ENCODE assay signal across 25 cellular contexts in genomic region chr13:27334774-27335490, GRCh38.
A peak's percentile ranks its signal among the peaks of the same experiment; 100 is the strongest.
DNase-seq lines count a peak whose midpoint lies in the region; ATAC-seq and TF ChIP-seq lines count a peak whose summit lies in the region.
"Had no signal": no experiment of that assay in that cellular context is flagged by ENCODE, and none has a peak within 500 bp of the region (broad histone marks: within the 10 kb centered on the region; RNA-seq: fewer than 3 reads in every experiment).

No MANE protein-coding gene starts in this region.

- H2BK12ac ChIP-seq in mesenchymal stem cell (ENCODE audit: low read length in 2 of 2) = no peak overlapping the region

- DNase-seq in DMS 273 (lab: John Stamatoyannopoulos, UW; ENCODE audit: unreplicated experiment) (peak; percentile 56), DMS 273 treated with DMSO at 0.1 percent for 48 hours (lab: John Stamatoyannopoulos, UW) (no peak), NCI-H2107 (lab: John Stamatoyannopoulos, UW) (peak; percentile 72), WERI-Rb-1 (peak; percentile 83), mesenchymal stem cell (peak; percentile 52), HUDEP-2 (lab: John Stamatoyannopoulos, UW; ENCODE audit: unreplicated experiment in 76 of 76) (no peak), hippocampal formation (lab: John Stamatoyannopoulos, UW) (no peak)
- DNase-seq: activated CD4-positive, CD25-positive, alpha-beta regulatory T cell treated with anti-CD3 and anti-CD28 coated beads, Interleukin-2, amount 50 U/mL, for 72 hours; activated CD8-positive, alpha-beta memory T cell treated with anti-CD3 and anti-CD28 coated beads, Interleukin-2, amount 10 ng/mL, durations not matched to agents 7 days and 5 days; activated effector memory CD4-positive, alpha-beta T cell treated with Interleukin-2 at 50 U/mL for 16 hours; amygdala; C1 segment of cervical spinal cord; DND-41; glutamatergic neuron; islet precursor cell; KG1; natural killer cell; NCI-H187 treated with DMSO at 0.1 percent for 48 hours; stimulated activated naive CD8-positive, alpha-beta T cell treated with anti-CD3 and anti-CD28 coated beads, Interleukin-15, amount 100 ng/mL, for 72 hours; T-helper 2 cell; upper lobe of left lung had no signal

- H3K36me3 ChIP-seq in WERI-Rb-1 (no peaks in the 10 kb centered on the region), mesenchymal stem cell (ENCODE audit: control insufficient read depth in 1 of 2, insufficient read depth in 2 of 2, low read depth in 1 of 2, low read length in 2 of 2) (no peaks in the 10 kb centered on the region)
- H3K36me3 ChIP-seq: upper lobe of left lung had no signal

- H3K23ac ChIP-seq in mesenchymal stem cell (ENCODE audit: low read length in 2 of 2) = no peak overlapping the region

- H3K9ac ChIP-seq in mesenchymal stem cell (ENCODE audit: low read length) = no peak overlapping the region

- no peaks in the 10 kb centered on the region for H3K27me3 ChIP-seq in WERI-Rb-1 (ENCODE audit: insufficient read depth, low read depth, severe bottlenecking)
- peaks cover 14 to 33% of the 10 kb centered on the region in 2 experiments for H3K27me3 ChIP-seq in mesenchymal stem cell (ENCODE audit: control insufficient read depth in 1 of 2, insufficient read depth in 1 of 2, low read length in 2 of 2)
- H3K27me3 ChIP-seq: upper lobe of left lung had no signal

- no peaks in the 10 kb centered on the region for H3K9me3 ChIP-seq in WERI-Rb-1 (ENCODE audit: severe bottlenecking)
- no peaks in the 10 kb centered on the region for H3K9me3 ChIP-seq in mesenchymal stem cell (ENCODE audit: control insufficient read depth, low read length)
- H3K9me3 ChIP-seq: upper lobe of left lung had no signal

- no peak overlapping the region for H2BK15ac ChIP-seq in mesenchymal stem cell (ENCODE audit: low read depth, poor library complexity, severe bottlenecking)

- H3K4me3 ChIP-seq in WERI-Rb-1 (ENCODE audit: low read depth, low read length) (peak overlapping the region; percentile 3; the same call in 1 of the 2 replicates), mesenchymal stem cell (ENCODE audit: insufficient read depth in 1 of 2, low read depth in 1 of 2, low read length in 2 of 2) (no peak overlapping the region)
- H3K4me3 ChIP-seq: upper lobe of left lung had no signal

- 82% methylated on average over 11 of the region's 13 CpGs for WGBS in mesenchymal stem cell

- no peak overlapping the region for H4K8ac ChIP-seq in mesenchymal stem cell (ENCODE audit: low read length)

- no peak for ATAC-seq in HG02973 (IDR thresholded peaks at IDR 0.05; ENCODE audit: unreplicated experiment)
- ATAC-seq: activated CD8-positive, alpha-beta memory T cell treated with anti-CD3 and anti-CD28 coated beads, Interleukin-2, amount 10 ng/mL, durations not matched to agents 7 days and 5 days; natural killer cell; Right ventricle myocardium inferior; stimulated activated naive CD8-positive, alpha-beta T cell treated with anti-CD3 and anti-CD28 coated beads, Interleukin-15, amount 100 ng/mL, for 72 hours had no signal

- H3K27ac ChIP-seq in WERI-Rb-1 (peak overlapping the region; percentile 45), mesenchymal stem cell (ENCODE audit: low read length, poor library complexity, severe bottlenecking) (no peak overlapping the region)
- H3K27ac ChIP-seq: 22Rv1, HL-60, upper lobe of left lung had no signal

- no peak overlapping the region for H2BK120ac ChIP-seq in mesenchymal stem cell (ENCODE audit: low read depth, low read length)

- no peak overlapping the region for H3K4me2 ChIP-seq in mesenchymal stem cell (ENCODE audit: low read length, poor library complexity, severe bottlenecking)

- H2AK5ac ChIP-seq in mesenchymal stem cell (ENCODE audit: low read length, severe bottlenecking) = no peak overlapping the region

- H3K4me1 ChIP-seq in mesenchymal stem cell (ENCODE audit: control insufficient read depth, insufficient read depth, low read depth, low read length) = peaks cover 4% of the 10 kb centered on the region
- H3K4me1 ChIP-seq: upper lobe of left lung had no signal

- H3K79me1 ChIP-seq in mesenchymal stem cell (replicated peaks; ENCODE audit: low read length, poor library complexity, severe bottlenecking) = no peaks in the 10 kb centered on the region

- no peak for TF ChIP-seq CTCF in WERI-Rb-1 (IDR thresholded peaks at IDR 0.05; ENCODE audit: low read depth, low read length)

- H4K91ac ChIP-seq in mesenchymal stem cell (ENCODE audit: low read length) = no peak overlapping the region

- H2BK5ac ChIP-seq in mesenchymal stem cell (ENCODE audit: low read depth, low read length, poor library complexity, severe bottlenecking) = no peak overlapping the region

- H3K4ac ChIP-seq in mesenchymal stem cell (ENCODE audit: low read depth in 1 of 2, low read length in 2 of 2) = no peak overlapping the region

- no peak overlapping the region for H3K14ac ChIP-seq in mesenchymal stem cell (ENCODE audit: low read length in 2 of 2)

- H2AFZ ChIP-seq in mesenchymal stem cell (ENCODE audit: low read depth, low read length) = no peak overlapping the region

- H3K18ac ChIP-seq in mesenchymal stem cell (ENCODE audit: low read depth in 1 of 2, low read length in 2 of 2) = no peak overlapping the region

Comparison
In these comparisons a context has a peak if more than half of its experiments do, and no peak if none do; other contexts are left out.
1. DNase-seq: peak in DMS 273 (single experiment), NCI-H2107 (single experiment), WERI-Rb-1 (single experiment) and mesenchymal stem cell (single experiment); none in DMS 273 treated with DMSO at 0.1 percent for 48 hours (single experiment), HUDEP-2 (0 of 76) and hippocampal formation (0 of 2).